ENCODE assay signal across 12 cellular contexts in the genomic region with DNA sequence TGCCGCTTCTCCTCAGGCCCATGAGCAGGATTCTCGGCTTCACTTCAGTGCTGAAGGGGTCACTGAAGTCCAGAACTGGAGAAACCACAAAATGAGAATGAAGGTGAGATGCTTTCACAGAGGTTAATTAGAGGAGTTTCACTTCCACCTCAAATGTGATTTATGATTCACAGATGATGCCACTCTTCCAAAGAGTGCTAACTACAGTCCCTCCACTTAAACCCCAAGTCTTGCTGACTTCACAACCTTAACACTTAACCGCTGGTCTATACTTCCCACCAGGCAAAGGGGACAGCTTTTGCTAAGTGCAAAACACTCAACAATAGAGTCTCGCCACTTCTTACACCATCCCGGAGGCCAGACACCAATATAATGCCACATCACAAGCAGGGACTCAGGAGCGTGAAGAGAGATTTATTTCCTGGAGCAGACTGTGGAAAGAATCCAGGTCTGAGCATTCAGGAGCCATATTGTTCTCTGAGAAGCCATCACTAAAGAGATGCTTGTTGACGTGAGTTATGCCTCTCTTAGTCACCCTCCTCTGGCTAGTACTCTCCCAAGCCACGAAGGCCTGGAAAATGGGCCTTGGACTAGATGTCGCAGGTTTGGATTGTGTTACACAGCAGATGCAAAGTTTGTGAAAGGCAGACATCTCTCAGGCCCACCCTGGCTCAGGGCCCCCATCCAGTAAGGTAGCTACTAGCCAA. TPM values are rescaled to one million over a fixed set of nuclear protein-coding genes. Genes with fewer than 3 reads are reported as not detected.
DNase-seq lines count a peak whose midpoint lies in the region; ATAC-seq and TF ChIP-seq lines count a peak whose summit lies in the region.
"Had no signal": no experiment of that assay in that cellular context is flagged by ENCODE, and none has a peak within 500 bp of the region (broad histone marks: within the 10 kb centered on the region; RNA-seq: fewer than 3 reads in every experiment).

No MANE protein-coding gene starts in this region.

- peak overlapping the region; percentile 56 for H3K4me3 ChIP-seq in DOHH2 (ENCODE audit: low read length)
- H3K4me3 ChIP-seq in neuronal stem cell (ENCODE audit: low read length in 2 of 2): no peak overlapping the region
- H3K4me3 ChIP-seq in GM23248: no peak overlapping the region

- ATAC-seq in GM19395 (IDR thresholded peaks at IDR 0.05; ENCODE audit: unreplicated experiment): peak; percentile 96
- ATAC-seq in HG02973 (IDR thresholded peaks at IDR 0.05; ENCODE audit: unreplicated experiment): peak; percentile 92
- ATAC-seq: left cardiac atrium had no signal

- H3K4ac ChIP-seq in neuronal stem cell (ENCODE audit: low read length): no peak overlapping the region

- H3K79me2 ChIP-seq in DOHH2 (ENCODE audit: control insufficient read depth, low read length) (no peaks in the 10 kb centered on the region), GM23248 (ENCODE audit: insufficient read depth) (no peaks in the 10 kb centered on the region)

- no peak overlapping the region for H2BK15ac ChIP-seq in neuronal stem cell (ENCODE audit: low read length)

- H3K27ac ChIP-seq in DOHH2 (ENCODE audit: low read depth, low read length) (peak overlapping the region; percentile 46), neuronal stem cell (replicated peaks; ENCODE audit: low read length) (no peak overlapping the region), GM23248 (no peak overlapping the region)

- H3K27me3 ChIP-seq in DOHH2 (ENCODE audit: control insufficient read depth, low read length): no peaks in the 10 kb centered on the region
- no peaks in the 10 kb centered on the region for H3K27me3 ChIP-seq in neuronal stem cell (ENCODE audit: control insufficient read depth in 3 of 3, insufficient read depth in 3 of 3, low read depth in 1 of 3, low read length in 3 of 3)
- H3K27me3 ChIP-seq in GM23248 (replicated peaks; ENCODE audit: insufficient read depth): no peaks in the 10 kb centered on the region

- peaks cover 39% of the 10 kb centered on the region for H3K4me1 ChIP-seq in DOHH2 (ENCODE audit: control insufficient read depth, low read length)
- H3K4me1 ChIP-seq in neuronal stem cell (ENCODE audit: control insufficient read depth in 2 of 2, insufficient read depth in 1 of 2, low read depth in 1 of 2, low read length in 2 of 2): peaks cover 0 to 2% of the 10 kb centered on the region in 2 donors
- no peaks in the 10 kb centered on the region for H3K4me1 ChIP-seq in GM23248 (ENCODE audit: insufficient read depth)

- no peak overlapping the region for H2BK120ac ChIP-seq in neuronal stem cell (ENCODE audit: low read depth, low read length)

- peak; percentile 88 for DNase-seq in NOMO-1 treated with DMSO at 0.1 percent for 48 hours (lab: John Stamatoyannopoulos, UW; ENCODE audit: unreplicated experiment)
- DNase-seq in neuronal stem cell (ENCODE audit: low spot score): no peak
- no peak for DNase-seq in GM23248
- no peak for DNase-seq in NCI-H69 (lab: John Stamatoyannopoulos, UW)
- DNase-seq in islet precursor cell: no peak
- DNase-seq: activated gamma-delta T cell, left cardiac atrium, NCI-H146, T-helper 1 cell had no signal

- no peak for TF ChIP-seq CTCF in DOHH2 (IDR thresholded peaks at IDR 0.05; ENCODE audit: low read depth, low read length, poor library complexity, severe bottlenecking)

- no peak overlapping the region for H4K8ac ChIP-seq in neuronal stem cell (ENCODE audit: low read depth, low read length)

- H3K9me2 ChIP-seq in DOHH2 (replicated peaks; ENCODE audit: control insufficient read depth, low read length): no peaks in the 10 kb centered on the region
- no peaks in the 10 kb centered on the region for H3K9me2 ChIP-seq in GM23248 (ENCODE audit: insufficient read depth)

- H3K18ac ChIP-seq in neuronal stem cell (ENCODE audit: low read length): no peak overlapping the region

- H3K23ac ChIP-seq in neuronal stem cell (ENCODE audit: low read depth, low read length, poor library complexity): no peak overlapping the region

- no peaks in the 10 kb centered on the region for H4K20me1 ChIP-seq in DOHH2 (ENCODE audit: control insufficient read depth, insufficient read depth, low read depth, low read length)
- H4K20me1 ChIP-seq in GM23248 (ENCODE audit: insufficient read depth): no peaks in the 10 kb centered on the region

- no peak overlapping the region for H2BK12ac ChIP-seq in neuronal stem cell (ENCODE audit: low read length)

- peak overlapping the region; percentile 71 for H3K4me2 ChIP-seq in DOHH2 (ENCODE audit: low read length)
- no peak overlapping the region for H3K4me2 ChIP-seq in neuronal stem cell (ENCODE audit: insufficient read depth, low read length, poor library complexity, severe bottlenecking)
- no peak overlapping the region for H3K4me2 ChIP-seq in GM23248 (ENCODE audit: unreplicated experiment)

- no CpG with 5 or more reads among the region's 9 CpGs for WGBS in neuronal stem cell (ENCODE audit: extremely low coverage in 2 of 2, insufficient read length in 2 of 2, insufficient replicate concordance in 1 of 2), 2 donors
- WGBS in GM23248 (ENCODE audit: low coverage in 1 of 2, low lambda C conversion rate in 2 of 2, missing lambda C conversion rate in 2 of 2), 2 experiments: 84 to 87% methylated on average over 9 of the region's 9 CpGs

- H3F3A ChIP-seq in DOHH2 (ENCODE audit: control insufficient read depth, insufficient read depth) (peaks cover 5% of the 10 kb centered on the region), GM23248 (ENCODE audit: insufficient read depth) (no peaks in the 10 kb centered on the region)

- in situ Hi-C loops in GM23248 (cut with MboI): no loop called here

- no peak overlapping the region for H2AK5ac ChIP-seq in neuronal stem cell (ENCODE audit: low read depth, low read length)

- H3K9me3 ChIP-seq in DOHH2 (ENCODE audit: control insufficient read depth, insufficient read depth, low read length) (no peaks in the 10 kb centered on the region), neuronal stem cell (replicated peaks in 1 of 2; ENCODE audit: control insufficient read depth in 2 of 2, insufficient read depth in 1 of 2, low read depth in 1 of 2, low read length in 2 of 2) (no peaks in the 10 kb centered on the region), GM23248 (ENCODE audit: low read depth) (no peaks in the 10 kb centered on the region)

- no peak overlapping the region for H2BK5ac ChIP-seq in neuronal stem cell (ENCODE audit: low read length)

- no peak overlapping the region for H3K14ac ChIP-seq in neuronal stem cell (ENCODE audit: low read length)

- H3K79me1 ChIP-seq in neuronal stem cell (ENCODE audit: low read depth, low read length): no peaks in the 10 kb centered on the region

- H4K91ac ChIP-seq in neuronal stem cell (ENCODE audit: low read depth, low read length, poor library complexity): no peak overlapping the region

- H3K9ac ChIP-seq in neuronal stem cell (ENCODE audit: low read depth, low read length, poor library complexity) (no peak overlapping the region), GM23248 (no peak overlapping the region)

- H2AFZ ChIP-seq in neuronal stem cell (ENCODE audit: low read length) (no peak overlapping the region), GM23248 (no peak overlapping the region)

- H3K36me3 ChIP-seq in DOHH2 (ENCODE audit: control insufficient read depth, low read length) (no peaks in the 10 kb centered on the region), neuronal stem cell (replicated peaks in 1 of 2; ENCODE audit: control insufficient read depth in 2 of 2, insufficient read depth in 2 of 2, low read length in 2 of 2) (peaks cover 0 to 28% of the 10 kb centered on the region in 2 donors), GM23248 (ENCODE audit: low read depth) (no peaks in the 10 kb centered on the region)

RNA-seq across cellular contexts. Expression of a gene that starts 24.4 kb away (rescaled TPM):
- 7.7 TPM for polyA plus RNA-seq in neuronal stem cell (2013, experiment 1 of 2)
- 7.7 TPM for polyA plus RNA-seq in neuronal stem cell (2013, experiment 2 of 2)
- not detected in 2 replicates for total RNA-seq in GM23248 (2014; rRNA removed; shearing (Covaris generic))
- polyA plus RNA-seq in GM23248 (2016; fragmentation: Nextera tagmentation; extraction: Ambion mirVana): not detected in 2 replicates

RNA-seq across cellular contexts. Expression of a gene that starts 35.1 kb away (rescaled TPM):
- 30.2 TPM for polyA plus RNA-seq in neuronal stem cell (2013, experiment 1 of 2)
- polyA plus RNA-seq in neuronal stem cell (2013, experiment 2 of 2): 31.5 TPM
- 42.9 and 43.4 TPM in 2 replicates for total RNA-seq in GM23248 (2014; rRNA removed; shearing (Covaris generic))
- polyA plus RNA-seq in GM23248 (2016; fragmentation: Nextera tagmentation; extraction: Ambion mirVana): 44.5 and 44.6 TPM in 2 replicates

RNA-seq across cellular contexts. Expression of a gene that starts 45.3 kb away (rescaled TPM):
- polyA plus RNA-seq in neuronal stem cell (2013, experiment 1 of 2): 23.8 TPM
- 25.7 TPM for polyA plus RNA-seq in neuronal stem cell (2013, experiment 2 of 2)
- 1.0 and 12.4 TPM in 2 replicates for total RNA-seq in GM23248 (2014; rRNA removed; shearing (Covaris generic))
- 0.54 and 0.58 TPM in 2 replicates for polyA plus RNA-seq in GM23248 (2016; fragmentation: Nextera tagmentation; extraction: Ambion mirVana)
